9 cellular contexts compared by ENCODE assay signal in the genomic region with DNA sequence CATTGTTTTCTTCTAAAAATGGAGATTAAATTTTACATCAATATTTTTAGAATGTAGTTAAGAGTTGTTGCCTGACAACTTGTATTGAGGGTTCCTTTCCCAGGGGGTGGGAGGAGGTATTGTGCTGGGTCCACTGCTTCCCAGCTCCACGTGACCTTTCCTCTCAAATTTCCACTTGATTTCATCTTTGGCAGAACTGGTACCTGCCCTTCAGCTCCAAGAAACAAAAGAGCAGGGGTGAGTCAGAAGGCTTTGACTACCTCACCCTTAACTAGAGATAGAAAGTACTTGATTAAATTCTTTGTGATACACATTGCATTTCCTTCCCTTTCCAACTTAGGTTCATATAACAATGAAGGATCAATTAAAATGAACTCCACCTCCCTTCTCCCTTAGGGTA. TPM values are rescaled to one million over a fixed set of nuclear protein-coding genes. Genes with fewer than 3 reads are reported as not detected.
DNase-seq lines count a peak whose midpoint lies in the region; ATAC-seq and TF ChIP-seq lines count a peak whose summit lies in the region.
"Had no signal": no experiment of that assay in that cellular context is flagged by ENCODE, and none has a peak within 500 bp of the region (broad histone marks: within the 10 kb centered on the region; RNA-seq: fewer than 3 reads in every experiment).

No MANE protein-coding gene starts in this region.

- intact Hi-C loops in activated CD4-positive, alpha-beta T cell treated with anti-CD3 and anti-CD28 coated beads, Interleukin-2, amount 10 ng/mL, durations not matched to agents 24 days and 14 days (cut with micrococcal nuclease) = loop anchor here (2.0 to 10.0 kb wide), 2 partner anchors 25 to 91 kb away; no protein-coding TSS in a partner anchor
- intact Hi-C loops in adrenal gland (cut with DNase I) (no loop called here), OCI-LY7 (cut with micrococcal nuclease; ENCODE audit: unreplicated experiment) (no loop called here)

- no peak for TF ChIP-seq POLR2A in adrenal gland (IDR thresholded peaks at IDR 0.05)
- no peak for TF ChIP-seq POLR2A in suprapubic skin (IDR thresholded peaks at IDR 0.05)

- no peak for TF ChIP-seq EP300 in suprapubic skin (IDR thresholded peaks at IDR 0.05)

- TF ChIP-seq CTCF in adrenal gland (IDR thresholded peaks at IDR 0.05) (no peak), kidney epithelial cell (IDR thresholded peaks at IDR 0.05; ENCODE audit: insufficient read depth, low read length, poor library complexity, severe bottlenecking) (no peak), suprapubic skin (IDR thresholded peaks at IDR 0.05) (no peak), OCI-LY7 (conservative IDR thresholded peaks at IDR 0.05; ENCODE audit: low read length) (no peak)

- no TSS peak for BruUV-seq in OCI-LY7 (replicated peaks; lab: Mats Ljungman, UMichigan)

- H3K27me3 Mint-ChIP-seq in activated CD4-positive, alpha-beta T cell treated with anti-CD3 and anti-CD28 coated beads, Interleukin-2, amount 10 ng/mL, durations not matched to agents 24 days and 14 days = peaks cover 50% of the 10 kb centered on the region

- DNase-seq in activated CD4-positive, alpha-beta T cell treated with anti-CD3 and anti-CD28 coated beads, Interleukin-2, amount 10 ng/mL, durations not matched to agents 24 days and 14 days = no peak
- no peak for DNase-seq in activated CD4-positive, alpha-beta T cell treated with anti-CD3 and anti-CD28 coated beads for 4 hours
- DNase-seq in adrenal gland (peak in 2 of 7 donors; percentile 19 to 35), kidney epithelial cell (ENCODE audit: low read depth) (peak; percentile 55), suprapubic skin (ENCODE audit: low spot score in 2 of 2) (no peak), COLO829 (ENCODE audit: low spot score) (no peak), OCI-LY7 (ENCODE audit: low spot score) (no peak)
- DNase-seq: DND-41 had no signal

- H3K4me3 Mint-ChIP-seq in activated CD4-positive, alpha-beta T cell treated with anti-CD3 and anti-CD28 coated beads, Interleukin-2, amount 10 ng/mL, durations not matched to agents 24 days and 14 days = peak overlapping the region; percentile 25

- H3K36me3 Mint-ChIP-seq in activated CD4-positive, alpha-beta T cell treated with anti-CD3 and anti-CD28 coated beads, Interleukin-2, amount 10 ng/mL, durations not matched to agents 24 days and 14 days (ENCODE audit: low read depth) = peaks cover 2% of the 10 kb centered on the region

- H3K9me3 ChIP-seq in adrenal gland (replicated peaks in 1 of 3) = no peaks in the 10 kb centered on the region
- H3K9me3 ChIP-seq in suprapubic skin = no peaks in the 10 kb centered on the region
- peaks cover 5% of the 10 kb centered on the region; the same call in 1 of the 2 replicates for H3K9me3 ChIP-seq in OCI-LY7 (ENCODE audit: low read length)

- no peak overlapping the region for H2AFZ ChIP-seq in OCI-LY7 (ENCODE audit: low read length)

- H3K27ac ChIP-seq in adrenal gland (peak overlapping the region in 4 of 5 donors; percentile 89 to 97 (median 92)), suprapubic skin (peak overlapping the region; percentile 85), OCI-LY7 (ENCODE audit: low read depth, low read length, poor library complexity, severe bottlenecking) (no peak overlapping the region)

- peaks cover 19% of the 10 kb centered on the region for H3K4me1 Mint-ChIP-seq in activated CD4-positive, alpha-beta T cell treated with anti-CD3 and anti-CD28 coated beads, Interleukin-2, amount 10 ng/mL, durations not matched to agents 24 days and 14 days

- POLR2A ChIA-PET in OCI-LY7 (lab: Charles Lee) = no interaction called here

- peaks cover 0 to 37% of the 10 kb centered on the region in 2 donors for H3K4me1 ChIP-seq in adrenal gland (replicated peaks in 1 of 2)
- peaks cover 37% of the 10 kb centered on the region for H3K4me1 ChIP-seq in suprapubic skin
- H3K4me1 ChIP-seq in OCI-LY7 (ENCODE audit: insufficient read depth, low read length, poor library complexity, severe bottlenecking) = no peaks in the 10 kb centered on the region

- H3K4me3 ChIP-seq in adrenal gland = peak overlapping the region in 1 of 4 donors; percentile 79
- peak overlapping the region; percentile 47 for H3K4me3 ChIP-seq in kidney epithelial cell (ENCODE audit: low read depth, low read length)
- peak overlapping the region; percentile 62 for H3K4me3 ChIP-seq in suprapubic skin
- no peak overlapping the region for H3K4me3 ChIP-seq in OCI-LY7 (ENCODE audit: low read depth, low read length, poor library complexity, severe bottlenecking)

- no peak for ATAC-seq in HG03039 (IDR thresholded peaks at IDR 0.05; ENCODE audit: unreplicated experiment)

- H3K27me3 ChIP-seq in adrenal gland = no peaks in the 10 kb centered on the region
- H3K27me3 ChIP-seq in kidney epithelial cell (ENCODE audit: control insufficient read depth, insufficient read depth, low read length) = no peaks in the 10 kb centered on the region
- H3K27me3 ChIP-seq in suprapubic skin = no peaks in the 10 kb centered on the region

- WGBS in adrenal gland, 4 donors = 8 to 30% (median 26%) methylated on average over 1 of the region's 1 CpG
- 15% methylated on average over 1 of the region's 1 CpG for WGBS in suprapubic skin

- H3K9me2 ChIP-seq in OCI-LY7 (ENCODE audit: insufficient read depth, low read length) = no peaks in the 10 kb centered on the region

- H3K36me3 ChIP-seq in adrenal gland (replicated peaks in 1 of 2) = no peaks in the 10 kb centered on the region
- no peaks in the 10 kb centered on the region for H3K36me3 ChIP-seq in kidney epithelial cell (ENCODE audit: control insufficient read depth, insufficient read depth, low read length)
- H3K36me3 ChIP-seq in suprapubic skin = no peaks in the 10 kb centered on the region
- H3K36me3 ChIP-seq in OCI-LY7 (ENCODE audit: insufficient read depth, low read length) = no peaks in the 10 kb centered on the region

- no peaks in the 10 kb centered on the region for H3K79me2 ChIP-seq in OCI-LY7 (ENCODE audit: insufficient read depth, low read depth, low read length)

- CTCF ChIA-PET in OCI-LY7 (lab: Charles Lee; ENCODE audit: unreplicated experiment) = no interaction called here

- H3K27ac Mint-ChIP-seq in activated CD4-positive, alpha-beta T cell treated with anti-CD3 and anti-CD28 coated beads, Interleukin-2, amount 10 ng/mL, durations not matched to agents 24 days and 14 days = no peak overlapping the region

- no peaks in the 10 kb centered on the region for H3K9me3 Mint-ChIP-seq in activated CD4-positive, alpha-beta T cell treated with anti-CD3 and anti-CD28 coated beads, Interleukin-2, amount 10 ng/mL, durations not matched to agents 24 days and 14 days

- H4K20me1 ChIP-seq in OCI-LY7 (ENCODE audit: insufficient read depth, low read length) = no peaks in the 10 kb centered on the region

- H3K4me2 ChIP-seq in OCI-LY7 (ENCODE audit: low read length) = no peak overlapping the region

RNA-seq across cellular contexts. Expression of gene TRIM2, which starts 19.7 kb away (rescaled TPM):
- total RNA-seq in activated CD4-positive, alpha-beta T cell treated with anti-CD3 and anti-CD28 coated beads, Interleukin-2, amount 10 ng/mL, durations not matched to agents 24 days and 14 days = 0.21 TPM in 1 of 2 replicates, not detected in the other
- 10 to 100 TPM; 22.2 to 70.4 (median 47.8) TPM for total RNA-seq in adrenal gland
- polyA plus RNA-seq in adrenal gland = 10 to 100 TPM in 2 of 3 donors, 1 to 10 TPM in 1; 6.2 to 58.9 (median 11.9) TPM
- total RNA-seq in kidney epithelial cell = 80.3 and 83.2 TPM in 2 replicates
- 10 to 100 TPM; 17.3 to 45.1 (median 37.5) TPM for total RNA-seq in suprapubic skin
- 0.06 and 0.46 TPM in 2 replicates for total RNA-seq in OCI-LY7 (2014; rRNA removed; shearing (Covaris generic))
- total RNA-seq in OCI-LY7 (2022) = 0.29 TPM in 1 of 2 replicates, not detected in the other

Comparison
In these comparisons a context has a peak if more than half of its experiments do, and no peak if none do; other contexts are left out.
1. RNA of gene TRIM2, which starts 19.7 kb away (total RNA-seq): 80.3 to 83.2 TPM in kidney epithelial cell, 22.2 to 70.4 TPM in adrenal gland and 17.3 to 45.1 TPM in suprapubic skin; 0.06 to 0.46 TPM in OCI-LY7 and 0.21 TPM in activated CD4-positive, alpha-beta T cell treated with anti-CD3 and anti-CD28 coated beads, Interleukin-2, amount 10 ng/mL, durations not matched to agents 24 days and 14 days; every median in the first group is over 10 times any median in the second.